Comparison of ENCODE assay signal across 1 cellular context in the genomic region with DNA sequence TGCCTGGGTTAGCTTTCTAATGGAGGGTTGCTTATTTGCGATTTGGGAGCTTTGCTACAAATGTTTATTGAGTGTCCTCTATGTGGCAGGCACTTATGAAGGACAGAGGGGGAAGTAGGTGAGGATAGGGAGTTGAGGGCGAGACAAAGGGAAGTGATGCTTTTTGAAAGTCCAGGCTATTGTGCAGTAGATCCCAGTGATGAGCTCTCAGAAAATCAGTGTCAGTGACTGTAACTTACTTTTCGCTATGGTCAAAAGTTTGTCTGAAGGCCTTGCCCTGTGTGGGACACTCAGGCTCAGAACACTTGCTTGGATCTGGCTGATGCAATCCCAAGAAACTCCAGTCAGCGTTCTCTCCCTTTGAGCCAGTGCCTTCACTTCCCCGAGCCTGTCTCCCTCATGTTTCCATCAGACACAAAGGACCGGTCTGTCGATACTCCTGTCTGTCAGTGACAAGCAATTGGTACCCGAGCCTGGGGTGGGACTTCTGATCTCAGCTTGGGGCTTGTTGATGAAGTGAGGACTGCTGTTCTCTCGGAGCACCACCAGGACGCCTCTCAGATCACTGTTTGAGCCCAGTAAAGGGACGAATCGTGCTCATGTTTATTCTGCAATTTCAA.
TF ChIP-seq lines count a peak whose summit lies in the region.

No MANE protein-coding gene starts in this region.

TF ChIP-seq in neural cell, 6 proteins besides CTCF, POLR2A, EP300 and RAD21 (continued from another document):
- TF ChIP-seq, protein P1, sequence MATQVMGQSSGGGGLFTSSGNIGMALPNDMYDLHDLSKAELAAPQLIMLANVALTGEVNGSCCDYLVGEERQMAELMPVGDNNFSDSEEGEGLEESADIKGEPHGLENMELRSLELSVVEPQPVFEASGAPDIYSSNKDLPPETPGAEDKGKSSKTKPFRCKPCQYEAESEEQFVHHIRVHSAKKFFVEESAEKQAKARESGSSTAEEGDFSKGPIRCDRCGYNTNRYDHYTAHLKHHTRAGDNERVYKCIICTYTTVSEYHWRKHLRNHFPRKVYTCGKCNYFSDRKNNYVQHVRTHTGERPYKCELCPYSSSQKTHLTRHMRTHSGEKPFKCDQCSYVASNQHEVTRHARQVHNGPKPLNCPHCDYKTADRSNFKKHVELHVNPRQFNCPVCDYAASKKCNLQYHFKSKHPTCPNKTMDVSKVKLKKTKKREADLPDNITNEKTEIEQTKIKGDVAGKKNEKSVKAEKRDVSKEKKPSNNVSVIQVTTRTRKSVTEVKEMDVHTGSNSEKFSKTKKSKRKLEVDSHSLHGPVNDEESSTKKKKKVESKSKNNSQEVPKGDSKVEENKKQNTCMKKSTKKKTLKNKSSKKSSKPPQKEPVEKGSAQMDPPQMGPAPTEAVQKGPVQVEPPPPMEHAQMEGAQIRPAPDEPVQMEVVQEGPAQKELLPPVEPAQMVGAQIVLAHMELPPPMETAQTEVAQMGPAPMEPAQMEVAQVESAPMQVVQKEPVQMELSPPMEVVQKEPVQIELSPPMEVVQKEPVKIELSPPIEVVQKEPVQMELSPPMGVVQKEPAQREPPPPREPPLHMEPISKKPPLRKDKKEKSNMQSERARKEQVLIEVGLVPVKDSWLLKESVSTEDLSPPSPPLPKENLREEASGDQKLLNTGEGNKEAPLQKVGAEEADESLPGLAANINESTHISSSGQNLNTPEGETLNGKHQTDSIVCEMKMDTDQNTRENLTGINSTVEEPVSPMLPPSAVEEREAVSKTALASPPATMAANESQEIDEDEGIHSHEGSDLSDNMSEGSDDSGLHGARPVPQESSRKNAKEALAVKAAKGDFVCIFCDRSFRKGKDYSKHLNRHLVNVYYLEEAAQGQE (IDR thresholded peaks at IDR 0.05; ENCODE audit: borderline replicate concordance): no peak
- TF ChIP-seq MXI1 (conservative IDR thresholded peaks at IDR 0.05; ENCODE audit: poor library complexity, severe bottlenecking): no peak
